Comparison of ENCODE assay signal across 28 cellular contexts in the genomic region with DNA sequence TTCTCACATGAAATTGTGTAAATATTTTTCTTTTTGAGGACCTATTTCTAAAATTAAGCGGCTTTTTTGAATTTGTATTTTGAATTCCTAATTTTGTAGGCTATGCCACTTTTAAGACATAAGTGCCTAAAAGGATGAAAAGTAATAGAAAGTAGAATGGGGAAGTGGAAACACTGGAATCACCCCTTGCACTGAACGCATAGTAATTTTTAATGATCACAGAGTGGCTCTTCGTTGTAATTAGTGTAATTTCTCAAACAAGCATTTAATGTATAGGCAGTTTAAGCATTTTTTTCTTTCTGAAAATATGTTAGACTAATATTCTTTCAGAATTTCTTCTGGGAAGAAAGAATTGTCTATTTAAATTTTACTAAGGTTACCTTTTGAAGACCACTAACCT.
DNase-seq lines count a peak whose midpoint lies in the region; ATAC-seq, FAIRE-seq and TF ChIP-seq lines count a peak whose summit lies in the region.
"Had no signal": no experiment of that assay in that cellular context is flagged by ENCODE, and none has a peak within 500 bp of the region (broad histone marks: within the 10 kb centered on the region; RNA-seq: fewer than 3 reads in every experiment).

No MANE protein-coding gene starts in this region.

- H3K27ac ChIP-seq in DOHH2 (ENCODE audit: low read depth, low read length): peak overlapping the region; percentile 80
- peak overlapping the region; percentile 86; the same call in 1 of the 2 replicates for H3K27ac ChIP-seq in MM.1S (ENCODE audit: low read length)
- H3K27ac ChIP-seq in OCI-LY3 (ENCODE audit: low read length): no peak overlapping the region
- H3K27ac ChIP-seq in CD8-positive, alpha-beta T cell (ENCODE audit: low read depth, low read length): no peak overlapping the region
- H3K27ac ChIP-seq in kidney (ENCODE audit: low read depth in 2 of 2, low read length in 2 of 2): no peak overlapping the region
- H3K27ac ChIP-seq: adrenal gland, brain microvascular endothelial cell, suprapubic skin had no signal

- H4K20me1 ChIP-seq in DOHH2 (ENCODE audit: control insufficient read depth, insufficient read depth, low read depth, low read length) (peaks cover 63% of the 10 kb centered on the region), MM.1S (ENCODE audit: insufficient read depth, low read length) (no peaks in the 10 kb centered on the region), OCI-LY3 (ENCODE audit: insufficient read depth, low read length) (peaks cover 90% of the 10 kb centered on the region)

- H3K4me3 ChIP-seq in DOHH2 (ENCODE audit: low read length): peak overlapping the region; percentile 58
- H3K4me3 ChIP-seq in MM.1S (ENCODE audit: low read length): peak overlapping the region; percentile 40
- no peak overlapping the region for H3K4me3 ChIP-seq in OCI-LY3 (ENCODE audit: low read length)
- no peak overlapping the region for H3K4me3 ChIP-seq in CD8-positive, alpha-beta T cell (ENCODE audit: low read depth, low read length)
- H3K4me3 ChIP-seq in kidney (ENCODE audit: low read length in 2 of 2): no peak overlapping the region
- H3K4me3 ChIP-seq: adrenal gland, MG63, suprapubic skin had no signal

- TF ChIP-seq CTCF in DOHH2 (IDR thresholded peaks at IDR 0.05; ENCODE audit: low read depth, low read length, poor library complexity, severe bottlenecking) (no peak), MM.1S (IDR thresholded peaks at IDR 0.05; ENCODE audit: low read length) (no peak), OCI-LY3 (IDR thresholded peaks at IDR 0.05; ENCODE audit: low read depth, low read length) (no peak), kidney (IDR thresholded peaks at IDR 0.05; ENCODE audit: borderline replicate concordance, extremely low read depth, insufficient read depth) (no peak)
- TF ChIP-seq CTCF in CD8-positive, alpha-beta T cell (IDR thresholded peaks at IDR 0.05): no peak

- peaks cover 88% of the 10 kb centered on the region for H3K4me1 ChIP-seq in DOHH2 (ENCODE audit: control insufficient read depth, low read length)
- H3K4me1 ChIP-seq in MM.1S (ENCODE audit: low read length): peaks cover 54% of the 10 kb centered on the region
- peaks cover 52% of the 10 kb centered on the region for H3K4me1 ChIP-seq in OCI-LY3 (ENCODE audit: low read length)
- peaks cover 41% of the 10 kb centered on the region for H3K4me1 ChIP-seq in CD8-positive, alpha-beta T cell (ENCODE audit: insufficient read depth, low read length)
- peaks cover 27 to 45% of the 10 kb centered on the region in 2 donors for H3K4me1 ChIP-seq in kidney (ENCODE audit: control insufficient read depth in 1 of 2, insufficient read depth in 1 of 2, low read depth in 1 of 2, low read length in 2 of 2)

- H3K9me3 Mint-ChIP-seq in naive B cell: no peaks in the 10 kb centered on the region
- H3K9me3 Mint-ChIP-seq in CD8-positive, alpha-beta T cell: no peaks in the 10 kb centered on the region
- H3K9me3 Mint-ChIP-seq: HFFc6 had no signal

- peaks cover 100% of the 10 kb centered on the region for H3K79me2 ChIP-seq in DOHH2 (ENCODE audit: control insufficient read depth, low read length)
- peaks cover 82% of the 10 kb centered on the region for H3K79me2 ChIP-seq in MM.1S (ENCODE audit: low read length)
- H3K79me2 ChIP-seq in OCI-LY3 (ENCODE audit: low read length): peaks cover 82% of the 10 kb centered on the region

- no peaks in the 10 kb centered on the region for H3K27me3 Mint-ChIP-seq in naive B cell
- H3K27me3 Mint-ChIP-seq in CD8-positive, alpha-beta T cell (ENCODE audit: low read depth): no peaks in the 10 kb centered on the region

- H3K9me3 ChIP-seq in DOHH2 (ENCODE audit: control insufficient read depth, insufficient read depth, low read length) (no peaks in the 10 kb centered on the region), MM.1S (replicated peaks; ENCODE audit: insufficient read depth, low read length) (no peaks in the 10 kb centered on the region), OCI-LY3 (ENCODE audit: insufficient read depth, low read length) (no peaks in the 10 kb centered on the region), kidney (ENCODE audit: control insufficient read depth in 1 of 2, low read length in 2 of 2) (no peaks in the 10 kb centered on the region)
- no peaks in the 10 kb centered on the region for H3K9me3 ChIP-seq in CD8-positive, alpha-beta T cell (ENCODE audit: low read length)
- H3K9me3 ChIP-seq: adrenal gland, heart left ventricle, MG63, suprapubic skin had no signal

- ATAC-seq in naive B cell (ENCODE audit: low read depth in 2 of 2): peak; percentile 47 to 56
- ATAC-seq in CD8-positive, alpha-beta T cell: no peak
- ATAC-seq: activated CD8-positive, alpha-beta T cell treated with anti-CD3 and anti-CD28 coated beads, Interleukin-2, amount 10 ng/mL, durations not matched to agents 7 days and 5 days; heart left ventricle; Panc1 had no signal

- H3K27me3 ChIP-seq in DOHH2 (ENCODE audit: control insufficient read depth, low read length) (no peaks in the 10 kb centered on the region), MM.1S (replicated peaks; ENCODE audit: insufficient read depth, low read length) (no peaks in the 10 kb centered on the region), OCI-LY3 (ENCODE audit: low read depth, low read length) (0 out of 2 replicates have a peak, but pooled peaks cover 10% of the 10 kb centered on the region)
- H3K27me3 ChIP-seq in CD8-positive, alpha-beta T cell (ENCODE audit: insufficient read depth, low read length): no peaks in the 10 kb centered on the region
- H3K27me3 ChIP-seq: adrenal gland, brain microvascular endothelial cell, heart left ventricle, MG63, suprapubic skin had no signal

- peaks cover 42% of the 10 kb centered on the region for H3F3A ChIP-seq in DOHH2 (ENCODE audit: control insufficient read depth, insufficient read depth)
- peaks cover 33% of the 10 kb centered on the region for H3F3A ChIP-seq in MM.1S (ENCODE audit: insufficient read depth, low read length)

- peak overlapping the region in 7 of 8 donors; percentile 58 to 83 (median 62) for H3K4me3 Mint-ChIP-seq in naive B cell
- H3K4me3 Mint-ChIP-seq in CD8-positive, alpha-beta T cell: no peak overlapping the region
- H3K4me3 Mint-ChIP-seq: activated CD8-positive, alpha-beta T cell treated with anti-CD3 and anti-CD28 coated beads, Interleukin-2, amount 10 ng/mL, durations not matched to agents 7 days and 5 days had no signal

- H3K27ac Mint-ChIP-seq in naive B cell: peak overlapping the region in 3 of 6 donors; percentile 26 to 79 (median 47)
- H3K27ac Mint-ChIP-seq in CD8-positive, alpha-beta T cell: no peak overlapping the region
- H3K27ac Mint-ChIP-seq: activated CD8-positive, alpha-beta T cell treated with anti-CD3 and anti-CD28 coated beads, Interleukin-2, amount 10 ng/mL, durations not matched to agents 7 days and 5 days; HFFc6 had no signal

- H3K4me2 ChIP-seq in DOHH2 (ENCODE audit: low read length) (peak overlapping the region; percentile 83), MM.1S (ENCODE audit: low read depth, low read length) (peak overlapping the region; percentile 79), OCI-LY3 (ENCODE audit: low read length) (peak overlapping the region; percentile 31)

- CTCF ChIA-PET in CD8-positive, alpha-beta T cell (lab: Charles Lee): no interaction called here

- DNase-seq in MM.1S (no peak), naive B cell (peak; percentile 31), NCI-H2029 treated with DMSO at 0.1 percent for 48 hours (lab: John Stamatoyannopoulos, UW) (no peak), AML-193 (lab: John Stamatoyannopoulos, UW) (no peak), kidney (no peak)
- no peak for DNase-seq in CD8-positive, alpha-beta T cell
- DNase-seq: activated CD4-positive, alpha-beta T cell treated with anti-CD3 and anti-CD28 coated beads for 1 hour; activated CD8-positive, alpha-beta T cell treated with anti-CD3 and anti-CD28 coated beads, Interleukin-2, amount 10 ng/mL, durations not matched to agents 7 days and 5 days; activated gamma-delta T cell treated with Interleukin-2 at 50 U/mL for 16 hours; adrenal gland; brain microvascular endothelial cell; Calu3; DND-41; effector CD8-positive, alpha-beta T cell; HFFc6; mesendoderm; MG63; NCI-H1694; nucleus accumbens; small intestine; stimulated activated CD4-positive, alpha-beta T cell treated with anti-CD3 and anti-CD28 coated beads, Interleukin-2, amount 100 ng/mL, for 24 hours; T-helper 1 cell had no signal

- intact Hi-C loops in CD8-positive, alpha-beta T cell (cut with DNase I, micrococcal nuclease): no loop called here
- intact Hi-C loops in kidney (cut with DNase I): no loop called here

- no peaks in the 10 kb centered on the region for H3K36me3 Mint-ChIP-seq in naive B cell
- no peaks in the 10 kb centered on the region for H3K36me3 Mint-ChIP-seq in CD8-positive, alpha-beta T cell

- peaks cover 76 to 96% (median 95%) of the 10 kb centered on the region in 3 donors for H3K4me1 Mint-ChIP-seq in naive B cell
- peaks cover 95% of the 10 kb centered on the region for H3K4me1 Mint-ChIP-seq in CD8-positive, alpha-beta T cell (ENCODE audit: low read depth)

- H2AFZ ChIP-seq in MM.1S (ENCODE audit: low read length) (no peak overlapping the region), OCI-LY3 (ENCODE audit: low read depth, low read length) (no peak overlapping the region)

- POLR2A ChIA-PET in CD8-positive, alpha-beta T cell (lab: Charles Lee): no interaction called here

- peak overlapping the region; percentile 38 for H3K9ac ChIP-seq in MM.1S (ENCODE audit: low read length)
- no peak overlapping the region for H3K9ac ChIP-seq in OCI-LY3 (ENCODE audit: low read length)
- H3K9ac ChIP-seq in kidney (ENCODE audit: low read length in 2 of 2): no peak overlapping the region

- no peaks in the 10 kb centered on the region for H3K9me2 ChIP-seq in DOHH2 (replicated peaks; ENCODE audit: control insufficient read depth, low read length)
- H3K9me2 ChIP-seq in MM.1S (replicated peaks; ENCODE audit: insufficient read depth, low read length): no peaks in the 10 kb centered on the region

- H3K36me3 ChIP-seq in DOHH2 (ENCODE audit: control insufficient read depth, low read length): peaks cover 11% of the 10 kb centered on the region
- no peaks in the 10 kb centered on the region for H3K36me3 ChIP-seq in MM.1S (replicated peaks; ENCODE audit: insufficient read depth, low read length)
- H3K36me3 ChIP-seq in OCI-LY3 (replicated peaks; ENCODE audit: low read depth, low read length): no peaks in the 10 kb centered on the region
- no peaks in the 10 kb centered on the region for H3K36me3 ChIP-seq in CD8-positive, alpha-beta T cell (ENCODE audit: insufficient read depth, low read length)
- no peaks in the 10 kb centered on the region for H3K36me3 ChIP-seq in kidney (ENCODE audit: control insufficient read depth in 1 of 2, insufficient read depth in 2 of 2, low read length in 2 of 2)
- H3K36me3 ChIP-seq: adrenal gland, brain microvascular endothelial cell, heart left ventricle, MG63, suprapubic skin had no signal

- FAIRE-seq in kidney (lab: Jason Lieb, UNC): no peak
- FAIRE-seq: small intestine, TTC549 had no signal

Comparison
In these comparisons a context has a peak if more than half of its experiments do, and no peak if none do; other contexts are left out.
1. H3K27ac ChIP-seq: peak in DOHH2 (single experiment) and MM.1S (single experiment); none in OCI-LY3 (single experiment), CD8-positive, alpha-beta T cell (single experiment) and kidney (0 of 2).
2. H3K4me2 ChIP-seq: peak in every context shown above with its lines; median percentile 83 in DOHH2; 79 in MM.1S; 31 in OCI-LY3.
3. H3K4me3 ChIP-seq: peak in DOHH2 (single experiment) and MM.1S (single experiment); none in OCI-LY3 (single experiment), CD8-positive, alpha-beta T cell (single experiment) and kidney (0 of 2).